In genomic region chr2:130610486-130610885, GRCh38 we compare ENCODE assay signal across 15 cellular contexts. TPM values are rescaled to one million over a fixed set of nuclear protein-coding genes. Genes with fewer than 3 reads are reported as not detected.
DNase-seq lines count a peak whose midpoint lies in the region; ATAC-seq, FAIRE-seq and TF ChIP-seq lines count a peak whose summit lies in the region.
"Not testable (repeated sequence)": the region's sequence is repeated elsewhere in the genome, so short reads cannot be mapped to it uniquely, and the experiment has no call there.
"Had no signal": no experiment of that assay in that cellular context is flagged by ENCODE, and none has a peak within 500 bp of the region (broad histone marks: within the 10 kb centered on the region; RNA-seq: fewer than 3 reads in every experiment).

No MANE protein-coding gene starts in this region.

- H3K9ac ChIP-seq in kidney (ENCODE audit: low read length in 2 of 2), result not testable (repeated sequence)

- H3K27me3 Mint-ChIP-seq in activated CD4-positive, alpha-beta T cell treated with anti-CD3 and anti-CD28 coated beads, Interleukin-2, amount 10 ng/mL, durations not matched to agents 24 days and 14 days; glutamatergic neuron (ENCODE audit: unreplicated experiment): not testable (repeated sequence)

- H3K27ac Mint-ChIP-seq in activated CD4-positive, alpha-beta T cell treated with anti-CD3 and anti-CD28 coated beads, Interleukin-2, amount 10 ng/mL, durations not matched to agents 24 days and 14 days; glutamatergic neuron (ENCODE audit: unreplicated experiment): not testable (repeated sequence)

- not testable (repeated sequence) for H3K4me1 Mint-ChIP-seq in activated CD4-positive, alpha-beta T cell treated with anti-CD3 and anti-CD28 coated beads, Interleukin-2, amount 10 ng/mL, durations not matched to agents 24 days and 14 days; glutamatergic neuron (ENCODE audit: low read depth, unreplicated experiment)

- H3K36me3 ChIP-seq in kidney (ENCODE audit: control insufficient read depth in 1 of 2, insufficient read depth in 2 of 2, low read length in 2 of 2); upper lobe of right lung: not testable (repeated sequence)

- intact Hi-C loops in activated CD4-positive, alpha-beta T cell treated with anti-CD3 and anti-CD28 coated beads, Interleukin-2, amount 10 ng/mL, durations not matched to agents 24 days and 14 days (cut with micrococcal nuclease); kidney (cut with DNase I); upper lobe of right lung (cut with DNase I): not testable (repeated sequence)

- H3K4me3 Mint-ChIP-seq in activated CD4-positive, alpha-beta T cell treated with anti-CD3 and anti-CD28 coated beads, Interleukin-2, amount 10 ng/mL, durations not matched to agents 24 days and 14 days; glutamatergic neuron (ENCODE audit: unreplicated experiment): not testable (repeated sequence)

- H3K4me1 ChIP-seq in kidney (ENCODE audit: control insufficient read depth in 1 of 2, insufficient read depth in 1 of 2, low read depth in 1 of 2, low read length in 2 of 2); upper lobe of right lung: not testable (repeated sequence)

- not testable (repeated sequence) for H3K27ac ChIP-seq in kidney (ENCODE audit: low read depth in 2 of 2, low read length in 2 of 2); upper lobe of right lung

- not testable (repeated sequence) for H3K36me3 Mint-ChIP-seq in activated CD4-positive, alpha-beta T cell treated with anti-CD3 and anti-CD28 coated beads, Interleukin-2, amount 10 ng/mL, durations not matched to agents 24 days and 14 days (ENCODE audit: low read depth); glutamatergic neuron (ENCODE audit: unreplicated experiment)

- DNase-seq in ELF-1 (ENCODE audit: low read depth, low spot score) (peak; percentile 11), HCEC 1CT (peak; percentile 0), ecto neural progenitor cell (ENCODE audit: low spot score) (peak; percentile 27), glutamatergic neuron (peak; percentile 75), kidney (peak; percentile 12), mesenteric fat pad (ENCODE audit: low spot score) (peak; percentile 74), upper lobe of right lung (peak; percentile 25)
- peak; percentile 47 for DNase-seq in activated CD4-positive, alpha-beta T cell treated with anti-CD3 and anti-CD28 coated beads, Interleukin-2, amount 10 ng/mL, durations not matched to agents 24 days and 14 days

- H3K27me3 ChIP-seq in upper lobe of right lung, result not testable (repeated sequence)

- H3K9me3 ChIP-seq in kidney (ENCODE audit: control insufficient read depth in 1 of 2, low read length in 2 of 2); upper lobe of right lung: not testable (repeated sequence)

- not testable (repeated sequence) for H3K4me3 ChIP-seq in kidney (ENCODE audit: low read length in 2 of 2); upper lobe of right lung

- TF ChIP-seq CTCF in glutamatergic neuron (IDR thresholded peaks at IDR 0.05; ENCODE audit: partially characterized antibody, unreplicated experiment); kidney (IDR thresholded peaks at IDR 0.05; ENCODE audit: borderline replicate concordance, extremely low read depth, insufficient read depth); upper lobe of right lung (IDR thresholded peaks at IDR 0.05): not testable (repeated sequence)

- not testable (repeated sequence) for FAIRE-seq in kidney (lab: Jason Lieb, UNC)

- not testable (repeated sequence) for H3K9me3 Mint-ChIP-seq in activated CD4-positive, alpha-beta T cell treated with anti-CD3 and anti-CD28 coated beads, Interleukin-2, amount 10 ng/mL, durations not matched to agents 24 days and 14 days; glutamatergic neuron (ENCODE audit: unreplicated experiment)

- ATAC-seq in upper lobe of right lung, result not testable (repeated sequence)

RNA-seq across cellular contexts. Expression of gene POTEJ, which starts 0.8 kb away (rescaled TPM):
- not detected in 2 replicates for total RNA-seq in activated CD4-positive, alpha-beta T cell treated with anti-CD3 and anti-CD28 coated beads, Interleukin-2, amount 10 ng/mL, durations not matched to agents 24 days and 14 days
- total RNA-seq in glutamatergic neuron (ENCODE audit: unreplicated experiment) (not detected), kidney (not detected), mesenteric fat pad (not detected), upper lobe of right lung (not detected)
- polyA plus RNA-seq in kidney (ENCODE audit: insufficient read depth, low read depth, low replicate concordance), result not detected
- total RNA-seq: Calu3; CD4-positive, alpha-beta memory T cell; H1; H7; HFFc6 had no signal
- polyA plus RNA-seq: CD4-positive, alpha-beta memory T cell; H1 had no signal

RNA-seq across cellular contexts. Expression of gene CFC1, which starts 11.1 kb away (rescaled TPM):
- not detected in 2 replicates for total RNA-seq in activated CD4-positive, alpha-beta T cell treated with anti-CD3 and anti-CD28 coated beads, Interleukin-2, amount 10 ng/mL, durations not matched to agents 24 days and 14 days
- total RNA-seq in glutamatergic neuron (ENCODE audit: unreplicated experiment) (1.8 TPM), kidney (not detected), mesenteric fat pad (not detected), upper lobe of right lung (0.38 TPM)
- polyA plus RNA-seq in kidney (ENCODE audit: insufficient read depth, low read depth, low replicate concordance), result not detected
- total RNA-seq: Calu3; CD4-positive, alpha-beta memory T cell; Daoy; H1; HFFc6 had no signal
- polyA plus RNA-seq: A549; CD4-positive, alpha-beta memory T cell had no signal

Comparison
In these comparisons a context has a peak if more than half of its experiments do, and no peak if none do; other contexts are left out.
1. DNase-seq: peak in every context shown above with its lines; median percentile 75 in glutamatergic neuron; 74 in mesenteric fat pad; 47 in activated CD4-positive, alpha-beta T cell treated with anti-CD3 and anti-CD28 coated beads, Interleukin-2, amount 10 ng/mL, durations not matched to agents 24 days and 14 days; 27 in ecto neural progenitor cell; 25 in upper lobe of right lung; 12 in kidney; 11 in ELF-1; 0 in HCEC 1CT.